In genomic region chr10:8235253-8236027, GRCh38 we compare ENCODE assay signal across 19 cellular contexts.
DNase-seq lines count a peak whose midpoint lies in the region; ATAC-seq, FAIRE-seq and TF ChIP-seq lines count a peak whose summit lies in the region.
"Had no signal": no experiment of that assay in that cellular context is flagged by ENCODE, and none has a peak within 500 bp of the region (broad histone marks: within the 10 kb centered on the region; RNA-seq: fewer than 3 reads in every experiment).

No MANE protein-coding gene starts in this region.

- TF ChIP-seq RAD21 in HepG2 (CRISPR knock-in tag; IDR thresholded peaks at IDR 0.05) (no peak), K562 (CRISPR knock-in tag; conservative IDR thresholded peaks at IDR 0.05 in 1 of 2, IDR thresholded peaks at IDR 0.05 in 1 of 2) (no peak)

- peaks cover 0 to 16% of the 10 kb centered on the region in 2 experiments; a peak in 2 of 5 replicates for H3K27me3 ChIP-seq in HepG2 (ENCODE audit: control insufficient read depth in 1 of 2, insufficient read depth in 2 of 2, low read length in 2 of 2)
- H3K27me3 ChIP-seq in right lobe of liver, result no peaks in the 10 kb centered on the region
- H3K27me3 ChIP-seq in K562 (ENCODE audit: control insufficient read depth in 2 of 2, insufficient read depth in 2 of 2, low read length in 2 of 2), result no peaks in the 10 kb centered on the region; a peak in 2 of 5 replicates
- no peaks in the 10 kb centered on the region for H3K27me3 ChIP-seq in A673 (replicated peaks; ENCODE audit: insufficient read depth, low read depth, low read length, poor library complexity)
- H3K27me3 ChIP-seq: BE2C had no signal

- in situ Hi-C loops in HepG2 (cut with HindIII; ENCODE audit: extremely low pct_ligation_motif_present, low pct_unique_long_range_greater_than_20kb), result no loop called here
- in situ Hi-C loops in SK-MEL-5 (cut with HindIII; ENCODE audit: low pct_unique_long_range_greater_than_20kb, low sequenced_read_pairs), result no loop called here
- in situ Hi-C loops in K562 (cut with MboI), result no loop called here

- H3K4me1 Mint-ChIP-seq in activated CD4-positive, alpha-beta memory T cell treated with anti-CD3 and anti-CD28 coated beads for 36 hours (ENCODE audit: low read depth), result peaks cover 36% of the 10 kb centered on the region
- H3K4me1 Mint-ChIP-seq: IgD-negative memory B cell had no signal

- WGBS in HepG2 (ENCODE audit: low lambda C conversion rate), result 37% methylated on average over 25 of the region's 25 CpGs
- 75% methylated on average over 17 of the region's 25 CpGs for WGBS in right lobe of liver (ENCODE audit: insufficient coverage, low coverage, low lambda C conversion rate, missing lambda C conversion rate)
- 20% methylated on average over 17 of the region's 25 CpGs for WGBS in K562 (ENCODE audit: insufficient coverage, low coverage, missing lambda C conversion rate)

- CTCF ChIA-PET in HepG2 (lab: Yijun Ruan, JAX; ENCODE audit: low intra/inter-chr PET ratio, low total read pairs), result no interaction called here
- CTCF ChIA-PET in K562 (lab: Yijun Ruan, JAX; ENCODE audit: low intra/inter-chr PET ratio), result no interaction called here
- CTCF ChIA-PET in activated CD4-positive, alpha-beta memory T cell treated with anti-CD3 and anti-CD28 coated beads for 36 hours (lab: Charles Lee), result interaction anchor here (0.6 kb wide), 1 partner anchor 214 kb away, joined by 3 read pairs; no protein-coding TSS in a partner anchor
- CTCF ChIA-PET in A673 (lab: Charles Lee), result no interaction called here

- TF ChIP-seq POLR2A in HepG2 (IDR thresholded peaks at IDR 0.05; ENCODE audit: insufficient read depth in 1 of 2, low read depth in 2 of 2, low read length in 2 of 2) (no peak), right lobe of liver (IDR thresholded peaks at IDR 0.05) (no peak), K562 (conservative IDR thresholded peaks at IDR 0.05) (no peak)

- no TSS peak for BruUV-seq in HepG2 (replicated peaks; lab: Mats Ljungman, UMichigan)
- BruUV-seq in K562 (replicated peaks; lab: Mats Ljungman, UMichigan), result no TSS peak
- no TSS peak for BruUV-seq in A673 (replicated peaks; lab: Mats Ljungman, UMichigan)

- H4K20me1 ChIP-seq in HepG2 (ENCODE audit: insufficient read depth, low read length), result no peaks in the 10 kb centered on the region
- no peaks in the 10 kb centered on the region for H4K20me1 ChIP-seq in K562 (replicated peaks; ENCODE audit: control insufficient read depth, insufficient read depth, low read length)

- H3K79me2 ChIP-seq in HepG2 (ENCODE audit: insufficient read depth, low read length) (no peaks in the 10 kb centered on the region), K562 (ENCODE audit: control insufficient read depth, insufficient read depth, low read length) (no peaks in the 10 kb centered on the region)

- no peak overlapping the region for H3K4me3 Mint-ChIP-seq in activated CD4-positive, alpha-beta memory T cell treated with anti-CD3 and anti-CD28 coated beads for 36 hours
- H3K4me3 Mint-ChIP-seq: CD8-positive, alpha-beta T cell; IgD-negative memory B cell had no signal

- no peak for ATAC-seq in HepG2
- ATAC-seq in right lobe of liver, result no peak
- peak; percentile 100 for ATAC-seq in K562
- ATAC-seq in left ventricle myocardium superior, result no peak
- ATAC-seq: CD8-positive, alpha-beta T cell had no signal

- H3K36me3 ChIP-seq in HepG2 (replicated peaks in 1 of 2; ENCODE audit: control insufficient read depth in 1 of 2, insufficient read depth in 2 of 2, low read length in 2 of 2) (no peaks in the 10 kb centered on the region), right lobe of liver (no peaks in the 10 kb centered on the region), K562 (ENCODE audit: control insufficient read depth, insufficient read depth, low read length) (no peaks in the 10 kb centered on the region), A673 (ENCODE audit: insufficient read depth, low read length, poor library complexity, severe bottlenecking) (no peaks in the 10 kb centered on the region)
- H3K36me3 ChIP-seq: BE2C had no signal

- H3K9me3 Mint-ChIP-seq in activated CD4-positive, alpha-beta memory T cell treated with anti-CD3 and anti-CD28 coated beads for 36 hours, result no peaks in the 10 kb centered on the region
- H3K9me3 Mint-ChIP-seq: CD8-positive, alpha-beta T cell had no signal

- peaks cover 3% of the 10 kb centered on the region for H3K9me1 ChIP-seq in K562 (ENCODE audit: control insufficient read depth, insufficient read depth, low read length)

- intact Hi-C loops in HepG2 (cut with micrococcal nuclease; ENCODE audit: unreplicated experiment) (no loop called here), right lobe of liver (cut with DNase I) (no loop called here), K562 (cut with micrococcal nuclease) (no loop called here), left ventricle myocardium superior (cut with micrococcal nuclease) (no loop called here), A673 (cut with micrococcal nuclease; ENCODE audit: unreplicated experiment) (no loop called here)
- intact Hi-C loops in activated CD4-positive, alpha-beta memory T cell treated with anti-CD3 and anti-CD28 coated beads for 36 hours (cut with micrococcal nuclease), result no loop called here

- DNase-seq in HepG2 (ENCODE audit: low spot score), result no peak
- no peak for DNase-seq in right lobe of liver
- DNase-seq in SK-MEL-5 (ENCODE audit: low read depth, low spot score), result peak; percentile 10
- peak; percentile 40 to 81 (median 72) for DNase-seq in K562 (ENCODE audit: extremely low read depth in 1 of 4, low spot score in 3 of 4)
- DNase-seq in left ventricle myocardium superior, result no peak
- DNase-seq in DMS114 treated with DMSO at 0.1 percent for 48 hours (lab: John Stamatoyannopoulos, UW; ENCODE audit: unreplicated experiment), result no peak
- no peak for DNase-seq in activated CD4-positive, alpha-beta memory T cell treated with anti-CD3 and anti-CD28 coated beads for 36 hours
- no peak for DNase-seq in A673 (ENCODE audit: low spot score)
- DNase-seq: BE2C; CD8-positive, alpha-beta T cell; COR-L47; DND-41; GDM1; GOT3; HCEC 1CT had no signal

- H3K27ac ChIP-seq in HepG2 (ENCODE audit: extremely low read length, insufficient read depth, low read length) (no peak overlapping the region), right lobe of liver (no peak overlapping the region), K562 (ENCODE audit: extremely low read depth, low read depth, low read length) (no peak overlapping the region), A673 (ENCODE audit: low read depth, low read length, poor library complexity, severe bottlenecking) (no peak overlapping the region)
- H3K27ac ChIP-seq: C4-2B had no signal

- H3K27ac Mint-ChIP-seq in activated CD4-positive, alpha-beta memory T cell treated with anti-CD3 and anti-CD28 coated beads for 36 hours, result no peak overlapping the region
- H3K27ac Mint-ChIP-seq: CD8-positive, alpha-beta T cell; IgD-negative memory B cell had no signal

- no peak for TF ChIP-seq EP300 in HepG2 (IDR thresholded peaks at IDR 0.05; ENCODE audit: low read depth in 2 of 2, low read length in 2 of 2)
- no peak for TF ChIP-seq EP300 in HepG2 (CRISPR knock-in tag; IDR thresholded peaks at IDR 0.05; ENCODE audit: borderline replicate concordance)
- no peak for TF ChIP-seq EP300 in K562 (IDR thresholded peaks at IDR 0.05; ENCODE audit: low read length)

- H2AFZ ChIP-seq in HepG2 (ENCODE audit: low read length) (no peak overlapping the region), K562 (ENCODE audit: low read depth, low read length) (no peak overlapping the region; the same call in 1 of the 2 replicates)

- no peaks in the 10 kb centered on the region for H3K36me3 Mint-ChIP-seq in activated CD4-positive, alpha-beta memory T cell treated with anti-CD3 and anti-CD28 coated beads for 36 hours
- H3K36me3 Mint-ChIP-seq: CD8-positive, alpha-beta T cell; IgD-negative memory B cell had no signal

- TF ChIP-seq CTCF in HepG2 (CRISPR knock-in tag; IDR thresholded peaks at IDR 0.05) (no peak), right lobe of liver (IDR thresholded peaks at IDR 0.05) (no peak), K562 (IDR thresholded peaks at IDR 0.05 in 2 of 3, conservative IDR thresholded peaks at IDR 0.05 in 1 of 3; ENCODE audit: insufficient read depth in 2 of 3, low read depth in 1 of 3, low read length in 3 of 3) (no peak), A673 (conservative IDR thresholded peaks at IDR 0.05; ENCODE audit: low read depth, low read length) (no peak)

- H3K9ac ChIP-seq in HepG2 (ENCODE audit: insufficient read depth, low read depth, low read length), result no peak overlapping the region
- H3K9ac ChIP-seq in K562 (ENCODE audit: insufficient read depth in 1 of 2, low read depth in 2 of 2, low read length in 2 of 2), result no peak overlapping the region

- H3K4me3 ChIP-seq in HepG2 (replicated peaks in 1 of 3; ENCODE audit: insufficient read depth in 1 of 3, low read depth in 2 of 3, low read length in 3 of 3) (no peak overlapping the region), right lobe of liver (no peak overlapping the region), K562 (no peak overlapping the region), A673 (ENCODE audit: low read depth, low read length, poor library complexity, severe bottlenecking) (no peak overlapping the region)

- FAIRE-seq in HepG2 (lab: Jason Lieb, UNC) (no peak), K562 (lab: Jason Lieb, UNC) (no peak)
- FAIRE-seq: D721Med, GM12892 had no signal

- no peaks in the 10 kb centered on the region for H3K9me3 ChIP-seq in HepG2 (ENCODE audit: low read length)
- no peaks in the 10 kb centered on the region for H3K9me3 ChIP-seq in right lobe of liver
- H3K9me3 ChIP-seq in K562 (replicated peaks; ENCODE audit: control insufficient read depth, insufficient read depth, low read depth, low read length), result no peaks in the 10 kb centered on the region
- no peaks in the 10 kb centered on the region for H3K9me3 ChIP-seq in A673 (ENCODE audit: low read depth, low read length, poor library complexity, severe bottlenecking)
- H3K9me3 ChIP-seq: BE2C had no signal

- H3K27me3 Mint-ChIP-seq in activated CD4-positive, alpha-beta memory T cell treated with anti-CD3 and anti-CD28 coated beads for 36 hours, result no peaks in the 10 kb centered on the region
- H3K27me3 Mint-ChIP-seq: IgD-negative memory B cell had no signal

- no peaks in the 10 kb centered on the region for H3K4me1 ChIP-seq in HepG2 (ENCODE audit: insufficient read depth, low read length)
- no peaks in the 10 kb centered on the region for H3K4me1 ChIP-seq in right lobe of liver
- H3K4me1 ChIP-seq in K562 (replicated peaks in 1 of 2; ENCODE audit: control insufficient read depth in 2 of 2, insufficient read depth in 2 of 2, low read length in 2 of 2), result no peaks in the 10 kb centered on the region
- H3K4me1 ChIP-seq in A673 (ENCODE audit: insufficient read depth, low read length, poor library complexity, severe bottlenecking), result no peaks in the 10 kb centered on the region
- H3K4me1 ChIP-seq: BE2C had no signal

- H3K4me2 ChIP-seq in HepG2 (ENCODE audit: low read depth, low read length) (no peak overlapping the region), K562 (ENCODE audit: insufficient read depth, low read length) (0 out of 2 replicates have a peak overlapping the region, but pooled peaks have one; percentile 18)

- POLR2A ChIA-PET in HepG2 (lab: Yijun Ruan, JAX) (no interaction called here), K562 (lab: Yijun Ruan, JAX) (no interaction called here), A673 (lab: Charles Lee; ENCODE audit: low non-redundant PET) (no interaction called here)
- POLR2A ChIA-PET in activated CD4-positive, alpha-beta memory T cell treated with anti-CD3 and anti-CD28 coated beads for 36 hours (lab: Charles Lee), result no interaction called here

Comparison
In these comparisons a context has a peak if more than half of its experiments do, and no peak if none do; other contexts are left out.
1. DNase-seq: peak in SK-MEL-5 (single experiment) and K562 (4 of 4); none in HepG2 (single experiment), right lobe of liver (0 of 3), left ventricle myocardium superior (single experiment), DMS114 treated with DMSO at 0.1 percent for 48 hours (single experiment), activated CD4-positive, alpha-beta memory T cell treated with anti-CD3 and anti-CD28 coated beads for 36 hours (single experiment) and A673 (single experiment).
2. Of the 241 proteins assayed by ChIP-seq in both HepG2 and K562: peak only in HepG2: none; only in K562: NFIC and ZKSCAN1; in both: none; in neither: 239.